ENCODE assay signal across 13 cellular contexts in genomic region chr9:2043881-2044462, GRCh38. TPM values are rescaled to one million over a fixed set of nuclear protein-coding genes. Genes with fewer than 3 reads are reported as not detected.
A peak's percentile ranks its signal among the peaks of the same experiment; 100 is the strongest.
DNase-seq lines count a peak whose midpoint lies in the region; ATAC-seq and TF ChIP-seq lines count a peak whose summit lies in the region.
"Had no signal": no experiment of that assay in that cellular context is flagged by ENCODE, and none has a peak within 500 bp of the region (broad histone marks: within the 10 kb centered on the region; RNA-seq: fewer than 3 reads in every experiment).

No MANE protein-coding gene starts in this region.

- no peak overlapping the region for H3K4me3 Mint-ChIP-seq in CD8-positive, alpha-beta T cell
- no peak overlapping the region for H3K4me3 Mint-ChIP-seq in effector memory CD8-positive, alpha-beta T cell

- no peak for TF ChIP-seq CTCF in CD8-positive, alpha-beta T cell (IDR thresholded peaks at IDR 0.05)

- no peak overlapping the region for H3K27ac ChIP-seq in CD8-positive, alpha-beta T cell (ENCODE audit: low read depth, low read length)
- H3K27ac ChIP-seq: parathyroid adenoma had no signal

- no peak for ATAC-seq in CD8-positive, alpha-beta T cell
- ATAC-seq in GM19455 (IDR thresholded peaks at IDR 0.05; ENCODE audit: unreplicated experiment) = peak; percentile 48
- ATAC-seq in HG03159 (IDR thresholded peaks at IDR 0.05; ENCODE audit: unreplicated experiment) = peak; percentile 65
- peak; percentile 27 for ATAC-seq in effector memory CD8-positive, alpha-beta T cell (replicated peaks)
- ATAC-seq in HG02763 (IDR thresholded peaks at IDR 0.05; ENCODE audit: unreplicated experiment) = no peak

- DNase-seq in CD8-positive, alpha-beta T cell = no peak
- no peak for DNase-seq in effector memory CD8-positive, alpha-beta T cell
- no peak for DNase-seq in activated CD8-positive, alpha-beta memory T cell treated with anti-CD3 and anti-CD28 coated beads, Interleukin-2, amount 50 U/mL, for 48 hours
- DNase-seq in NCI-H1694 treated with DMSO at 0.1 percent for 48 hours (lab: John Stamatoyannopoulos, UW) (no peak), ACHN (no peak)
- DNase-seq: activated CD4-positive, alpha-beta T cell treated with anti-CD3 and anti-CD28 coated beads for 48 hours; dermis blood vessel endothelial cell; NCI-H524; stimulated activated CD4-positive, alpha-beta T cell treated with anti-CD3 and anti-CD28 coated beads, Interleukin-1b, Interleukin-23, amount 100 ng/mL, for 48 hours had no signal

- peak overlapping the region; percentile 80 for H3K27ac Mint-ChIP-seq in CD8-positive, alpha-beta T cell
- H3K27ac Mint-ChIP-seq in effector memory CD8-positive, alpha-beta T cell = peak overlapping the region; percentile 13 to 74

- H3K36me3 ChIP-seq in CD8-positive, alpha-beta T cell (ENCODE audit: insufficient read depth, low read length) = peaks cover 30% of the 10 kb centered on the region

- in situ Hi-C loops in ACHN (cut with HindIII; ENCODE audit: low pct_ligation_motif_present, low pct_unique_long_range_greater_than_20kb, low sequenced_read_pairs) = no loop called here

- CTCF ChIA-PET in CD8-positive, alpha-beta T cell (lab: Charles Lee) = no interaction called here

- peaks cover 81% of the 10 kb centered on the region for H3K36me3 Mint-ChIP-seq in CD8-positive, alpha-beta T cell
- H3K36me3 Mint-ChIP-seq in effector memory CD8-positive, alpha-beta T cell (ENCODE audit: insufficient read depth) = peaks cover 84% of the 10 kb centered on the region

- no peaks in the 10 kb centered on the region for H3K9me3 ChIP-seq in CD8-positive, alpha-beta T cell (ENCODE audit: low read length)

- peaks cover 58% of the 10 kb centered on the region for H3K4me1 Mint-ChIP-seq in CD8-positive, alpha-beta T cell (ENCODE audit: low read depth)
- H3K4me1 Mint-ChIP-seq in effector memory CD8-positive, alpha-beta T cell (ENCODE audit: low read depth in 2 of 2) = peaks cover 16 to 31% of the 10 kb centered on the region in 2 donors

- no peaks in the 10 kb centered on the region for H3K9me3 Mint-ChIP-seq in CD8-positive, alpha-beta T cell
- no peaks in the 10 kb centered on the region for H3K9me3 Mint-ChIP-seq in effector memory CD8-positive, alpha-beta T cell

- no peaks in the 10 kb centered on the region for H3K27me3 ChIP-seq in CD8-positive, alpha-beta T cell (ENCODE audit: insufficient read depth, low read length)

- H3K4me1 ChIP-seq in CD8-positive, alpha-beta T cell (ENCODE audit: insufficient read depth, low read length) = peaks cover 11% of the 10 kb centered on the region
- H3K4me1 ChIP-seq: parathyroid adenoma had no signal

- intact Hi-C loops in CD8-positive, alpha-beta T cell (cut with DNase I, micrococcal nuclease) = loop anchor here in 1 of 2 experiments (1.0 kb wide), 1 partner anchor 9 kb away; no protein-coding TSS in a partner anchor

- POLR2A ChIA-PET in CD8-positive, alpha-beta T cell (lab: Charles Lee) = interaction anchor here (0.8 kb wide), 1 partner anchor 9 kb away, joined by 3 read pairs; no protein-coding TSS in a partner anchor

- H3K27me3 Mint-ChIP-seq in CD8-positive, alpha-beta T cell (ENCODE audit: low read depth) = no peaks in the 10 kb centered on the region
- H3K27me3 Mint-ChIP-seq in effector memory CD8-positive, alpha-beta T cell = no peaks in the 10 kb centered on the region

- H3K4me3 ChIP-seq in CD8-positive, alpha-beta T cell (ENCODE audit: low read depth, low read length) = no peak overlapping the region

RNA-seq across cellular contexts. Expression of gene SMARCA2, which starts 28.8 kb away (rescaled TPM):
- total RNA-seq in CD8-positive, alpha-beta T cell = 100 to 1,000 TPM; 198 to 215 TPM

Comparison
In these comparisons a context has a peak if more than half of its experiments do, and no peak if none do; other contexts are left out.
1. ATAC-seq: peak in GM19455 (single experiment), HG03159 (single experiment) and effector memory CD8-positive, alpha-beta T cell (single experiment); none in CD8-positive, alpha-beta T cell (single experiment) and HG02763 (single experiment).